Comparison of ENCODE assay signal across 9 cellular contexts in genomic region chr1:46533179-46533864, GRCh38. TPM values are rescaled to one million over a fixed set of nuclear protein-coding genes. Genes with fewer than 3 reads are reported as not detected.
DNase-seq lines count a peak whose midpoint lies in the region; ATAC-seq and TF ChIP-seq lines count a peak whose summit lies in the region.
"Had no signal": no experiment of that assay in that cellular context is flagged by ENCODE, and none has a peak within 500 bp of the region (broad histone marks: within the 10 kb centered on the region; RNA-seq: fewer than 3 reads in every experiment).

No MANE protein-coding gene starts in this region.

- TF ChIP-seq POLR2A in lower leg skin (IDR thresholded peaks at IDR 0.05) = no peak

- DNase-seq in NCI-H2029 (lab: John Stamatoyannopoulos, UW) (peak; percentile 40), NCI-H2029 treated with DMSO at 0.1 percent for 48 hours (lab: John Stamatoyannopoulos, UW) (no peak), activated B cell treated with CpG ODN at 0.5 μM for 24 hours (peak; percentile 19), lower leg skin (ENCODE audit: low spot score in 2 of 2) (no peak), DMS114 treated with DMSO at 0.1 percent for 48 hours (lab: John Stamatoyannopoulos, UW; ENCODE audit: unreplicated experiment) (no peak)
- peak; percentile 49 for DNase-seq in central memory CD4-positive, alpha-beta T cell
- peak; percentile 46 for DNase-seq in stimulated activated CD8-positive, alpha-beta memory T cell treated with anti-CD3 and anti-CD28 coated beads, Interleukin-12 subunit alpha, Interleukin-12 subunit beta, amount 100 ng/mL, for 4 hours (ENCODE audit: low read depth)

- peaks cover 4% of the 10 kb centered on the region for H3K4me1 Mint-ChIP-seq in activated B cell treated with CpG ODN at 0.5 μM for 24 hours

- H3K27me3 ChIP-seq in layer of hippocampus (ENCODE audit: control insufficient read depth, insufficient read depth, low read length) = peaks cover 2% of the 10 kb centered on the region

- WGBS in lower leg skin, 2 donors = 24 to 33% methylated on average over 7 to 12 of the region's 71 CpGs

- CTCF ChIA-PET in activated B cell treated with CpG ODN at 0.5 μM for 24 hours (lab: Charles Lee) = interaction anchor here (0.8 to 1.3 kb wide), 3 partner anchors 87 to 192 kb away, joined by 3 to 6 read pairs (median 3); no protein-coding TSS in a partner anchor

- H3K27ac ChIP-seq in layer of hippocampus (ENCODE audit: low read depth, low read length) = peak overlapping the region; percentile 56

- no peak overlapping the region for H3K4me3 ChIP-seq in lower leg skin (ENCODE audit: low read depth, poor library complexity, severe bottlenecking)

- intact Hi-C loops in activated B cell treated with CpG ODN at 0.5 μM for 24 hours (cut with micrococcal nuclease) (no loop called here), lower leg skin (cut with DNase I; ENCODE audit: low total_unique reads) (loop anchor here (10.0 kb wide), 1 partner anchor 191 kb away; no protein-coding TSS in a partner anchor)

- H3K27me3 Mint-ChIP-seq in activated B cell treated with CpG ODN at 0.5 μM for 24 hours = peaks cover 55% of the 10 kb centered on the region

- peak overlapping the region; percentile 70 for H3K4me3 Mint-ChIP-seq in activated B cell treated with CpG ODN at 0.5 μM for 24 hours

- POLR2A ChIA-PET in activated B cell treated with CpG ODN at 0.5 μM for 24 hours (lab: Charles Lee) = no interaction called here

- ATAC-seq in activated B cell treated with CpG ODN at 0.5 μM for 24 hours (ENCODE audit: low read depth) = peak; percentile 59

- H3K27ac Mint-ChIP-seq in activated B cell treated with CpG ODN at 0.5 μM for 24 hours = no peak overlapping the region

- TF ChIP-seq CTCF in activated B cell treated with CpG ODN at 0.5 μM for 24 hours (IDR thresholded peaks at IDR 0.05) (no peak), lower leg skin (IDR thresholded peaks at IDR 0.05) (no peak)

- peaks cover 2% of the 10 kb centered on the region for H3K9me3 Mint-ChIP-seq in activated B cell treated with CpG ODN at 0.5 μM for 24 hours

- no peaks in the 10 kb centered on the region for H3K36me3 Mint-ChIP-seq in activated B cell treated with CpG ODN at 0.5 μM for 24 hours (ENCODE audit: low read depth)

RNA-seq across cellular contexts. Expression of gene KNCN, which starts 18.1 kb away (rescaled TPM):
- total RNA-seq in activated B cell treated with CpG ODN at 0.5 μM for 24 hours (not detected in 2 replicates), lower leg skin (not detected)
- total RNA-seq: activated CD8-positive, alpha-beta memory T cell treated with anti-CD3 and anti-CD28 coated beads for 36 hours had no signal

RNA-seq across cellular contexts. Expression of gene DMBX1, which starts 43.7 kb away (rescaled TPM):
- total RNA-seq in activated B cell treated with CpG ODN at 0.5 μM for 24 hours = not detected in 2 replicates
- total RNA-seq in lower leg skin = under 1 TPM in 3 of 4 donors, not detected in 1; 0.12 to 0.51 (median 0.42) TPM
- total RNA-seq: activated CD8-positive, alpha-beta memory T cell treated with anti-CD3 and anti-CD28 coated beads for 36 hours had no signal

Comparison
In these comparisons a context has a peak if more than half of its experiments do, and no peak if none do; other contexts are left out.
1. DNase-seq: peak in NCI-H2029 (single experiment), activated B cell treated with CpG ODN at 0.5 μM for 24 hours (single experiment), central memory CD4-positive, alpha-beta T cell (single experiment) and stimulated activated CD8-positive, alpha-beta memory T cell treated with anti-CD3 and anti-CD28 coated beads, Interleukin-12 subunit alpha, Interleukin-12 subunit beta, amount 100 ng/mL, for 4 hours (single experiment); none in NCI-H2029 treated with DMSO at 0.1 percent for 48 hours (single experiment), lower leg skin (0 of 2) and DMS114 treated with DMSO at 0.1 percent for 48 hours (single experiment).